Comparison of ENCODE assay signal across 2 cellular contexts in the genomic region with DNA sequence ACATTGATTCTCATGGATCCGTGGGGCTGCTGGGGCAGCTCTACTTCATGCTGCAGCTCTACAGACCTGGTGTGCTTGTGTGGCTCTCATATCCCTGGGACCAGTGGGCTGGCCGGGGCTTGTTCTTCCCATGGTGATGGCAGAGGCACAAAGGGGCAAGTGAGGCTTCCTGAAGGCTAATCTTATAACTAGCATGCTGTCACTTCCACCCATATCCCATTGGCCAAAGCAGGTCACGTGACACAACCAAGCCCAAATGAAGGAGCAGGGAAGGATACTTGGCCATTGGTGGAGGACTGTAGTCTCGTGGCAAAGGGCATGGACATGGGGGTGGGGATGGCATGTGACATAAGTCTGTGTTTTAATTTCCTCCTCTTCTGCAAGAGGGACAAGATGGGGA.
TF ChIP-seq lines count a peak whose summit lies in the region.

No MANE protein-coding gene starts in this region.

TF ChIP-seq in SK-N-SH treated with all-trans-retinoic acid at 6 μM for 48 hours, 23 proteins besides CTCF, POLR2A, EP300 and RAD21 (continued from another document):
- TF ChIP-seq ZFP30 (CRISPR knock-in tag; IDR thresholded peaks at IDR 0.05) (no peak), ZC3H10 (CRISPR knock-in tag; IDR thresholded peaks at IDR 0.05) (no peak), ZFP3 (CRISPR knock-in tag; IDR thresholded peaks at IDR 0.05) (no peak), ISL1 (CRISPR knock-in tag; IDR thresholded peaks at IDR 0.05) (no peak), ZNF8 (CRISPR knock-in tag; IDR thresholded peaks at IDR 0.05) (no peak), OSR1 (CRISPR knock-in tag; IDR thresholded peaks at IDR 0.05) (no peak), BACH2 (CRISPR knock-in tag; IDR thresholded peaks at IDR 0.05; ENCODE audit: borderline replicate concordance) (no peak), TOX (CRISPR knock-in tag; IDR thresholded peaks at IDR 0.05; ENCODE audit: borderline replicate concordance) (no peak), TCF4 (CRISPR knock-in tag; IDR thresholded peaks at IDR 0.05; ENCODE audit: borderline replicate concordance) (no peak), RARB (CRISPR knock-in tag; IDR thresholded peaks at IDR 0.05) (no peak)

TF ChIP-seq in WTC11, 78 proteins besides CTCF, POLR2A, EP300 and RAD21 (continued from another document):
- TF ChIP-seq, protein P1, sequence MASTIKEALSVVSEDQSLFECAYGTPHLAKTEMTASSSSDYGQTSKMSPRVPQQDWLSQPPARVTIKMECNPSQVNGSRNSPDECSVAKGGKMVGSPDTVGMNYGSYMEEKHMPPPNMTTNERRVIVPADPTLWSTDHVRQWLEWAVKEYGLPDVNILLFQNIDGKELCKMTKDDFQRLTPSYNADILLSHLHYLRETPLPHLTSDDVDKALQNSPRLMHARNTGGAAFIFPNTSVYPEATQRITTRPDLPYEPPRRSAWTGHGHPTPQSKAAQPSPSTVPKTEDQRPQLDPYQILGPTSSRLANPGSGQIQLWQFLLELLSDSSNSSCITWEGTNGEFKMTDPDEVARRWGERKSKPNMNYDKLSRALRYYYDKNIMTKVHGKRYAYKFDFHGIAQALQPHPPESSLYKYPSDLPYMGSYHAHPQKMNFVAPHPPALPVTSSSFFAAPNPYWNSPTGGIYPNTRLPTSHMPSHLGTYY (CRISPR knock-in tag; IDR thresholded peaks at IDR 0.05) = no peak
- TF ChIP-seq TP53 (CRISPR knock-in tag; IDR thresholded peaks at IDR 0.05) = no peak
